In genomic region chr3:192905980-192906678, GRCh38 we compare ENCODE assay signal across 24 cellular contexts. TPM values are rescaled to one million over a fixed set of nuclear protein-coding genes. Genes with fewer than 3 reads are reported as not detected.
DNase-seq lines count a peak whose midpoint lies in the region; ATAC-seq and TF ChIP-seq lines count a peak whose summit lies in the region.
"Had no signal": no experiment of that assay in that cellular context is flagged by ENCODE, and none has a peak within 500 bp of the region (broad histone marks: within the 10 kb centered on the region; RNA-seq: fewer than 3 reads in every experiment).

No MANE protein-coding gene starts in this region.

- H3K4me1 Mint-ChIP-seq in activated CD4-positive, alpha-beta T cell treated with anti-CD3 and anti-CD28 coated beads, Interleukin-2, amount 10 ng/mL, durations not matched to agents 24 days and 14 days, result peaks cover 35% of the 10 kb centered on the region
- H3K4me1 Mint-ChIP-seq in WTC11, result peaks cover 50% of the 10 kb centered on the region
- H3K4me1 Mint-ChIP-seq: central memory CD8-positive, alpha-beta T cell had no signal

- peak overlapping the region; percentile 27 for H3K4ac ChIP-seq in mesendoderm (ENCODE audit: low read depth, low read length)

- H3K9me3 ChIP-seq in HEK293 (ENCODE audit: control insufficient read depth, insufficient read depth, low read depth, low read length) (no peaks in the 10 kb centered on the region), tibial nerve (no peaks in the 10 kb centered on the region)
- H3K9me3 ChIP-seq: ascending aorta, SJSA1 had no signal

- no peak overlapping the region for H3K23ac ChIP-seq in mesendoderm (ENCODE audit: low read length)

- H3K4me1 ChIP-seq in HEK293 (ENCODE audit: control insufficient read depth, insufficient read depth, low read length) (peaks cover 6% of the 10 kb centered on the region), mesendoderm (ENCODE audit: control insufficient read depth, low read depth, low read length) (no peaks in the 10 kb centered on the region), tibial nerve (no peaks in the 10 kb centered on the region)

- no CpG with 5 or more reads among the region's 3 CpGs for WGBS in mesendoderm (ENCODE audit: extremely low coverage, insufficient coverage, low lambda C conversion rate)
- 75 to 77% methylated on average over 3 of the region's 3 CpGs for WGBS in tibial nerve, 2 donors

- H2AK5ac ChIP-seq in mesendoderm (ENCODE audit: low read length), result no peak overlapping the region

- H3K4me2 ChIP-seq in mesendoderm (ENCODE audit: low read length), result no peak overlapping the region

- TF ChIP-seq CTCF in HEK293 (tag by site-specific recombination; IDR thresholded peaks at IDR 0.05), result no peak
- no peak for TF ChIP-seq CTCF in WTC11 (IDR thresholded peaks at IDR 0.05)
- no peak for TF ChIP-seq CTCF in tibial nerve (IDR thresholded peaks at IDR 0.05)

- ATAC-seq in WTC11, result peak; percentile 63
- ATAC-seq: HepG2, left colon had no signal

- H3K9me3 Mint-ChIP-seq in activated CD4-positive, alpha-beta T cell treated with anti-CD3 and anti-CD28 coated beads, Interleukin-2, amount 10 ng/mL, durations not matched to agents 24 days and 14 days, result peaks cover 3% of the 10 kb centered on the region
- peaks cover 12% of the 10 kb centered on the region for H3K9me3 Mint-ChIP-seq in WTC11
- H3K9me3 Mint-ChIP-seq: central memory CD8-positive, alpha-beta T cell had no signal

- peak overlapping the region; percentile 39 for H3K4me3 Mint-ChIP-seq in activated CD4-positive, alpha-beta T cell treated with anti-CD3 and anti-CD28 coated beads, Interleukin-2, amount 10 ng/mL, durations not matched to agents 24 days and 14 days
- H3K4me3 Mint-ChIP-seq in WTC11, result no peak overlapping the region
- H3K4me3 Mint-ChIP-seq: central memory CD8-positive, alpha-beta T cell had no signal

- no peak overlapping the region for H2BK120ac ChIP-seq in mesendoderm (ENCODE audit: low read depth, low read length)

- H2BK15ac ChIP-seq in mesendoderm (replicated peaks; ENCODE audit: low read depth), result no peak overlapping the region

- no peak for TF ChIP-seq EP300 in tibial nerve (IDR thresholded peaks at IDR 0.05)

- H3K18ac ChIP-seq in mesendoderm (ENCODE audit: low read length), result no peak overlapping the region

- H4K8ac ChIP-seq in mesendoderm (ENCODE audit: low read depth, low read length), result no peak overlapping the region

- CTCF ChIA-PET in HEK293 (lab: Yijun Ruan, JAX), result interaction anchor here (0.6 to 2.0 kb wide), 3 partner anchors 18 to 223 kb away, joined by 3 to 5 read pairs (median 3); no protein-coding TSS in a partner anchor
- CTCF ChIA-PET in WTC11 (lab: Charles Lee), result interaction anchor here (1.2 to 1.5 kb wide), 2 partner anchors 9 to 667 kb away, joined by 3 to 4 read pairs; no protein-coding TSS in a partner anchor

- peaks cover 57% of the 10 kb centered on the region for H3K79me2 ChIP-seq in mesendoderm (ENCODE audit: control insufficient read depth, insufficient read depth, low read length)

- peak overlapping the region; percentile 79 for H3K27ac Mint-ChIP-seq in activated CD4-positive, alpha-beta T cell treated with anti-CD3 and anti-CD28 coated beads, Interleukin-2, amount 10 ng/mL, durations not matched to agents 24 days and 14 days
- peak overlapping the region; percentile 25 for H3K27ac Mint-ChIP-seq in WTC11

- no peak overlapping the region for H4K5ac ChIP-seq in mesendoderm (ENCODE audit: low read length)

- H2BK5ac ChIP-seq in mesendoderm (ENCODE audit: low read length), result no peak overlapping the region

- no peak overlapping the region for H3K56ac ChIP-seq in mesendoderm (ENCODE audit: low read length)

- POLR2A ChIA-PET in HEK293 (lab: Yijun Ruan, JAX) (interaction anchor here (0.8 to 1.3 kb wide), 2 partner anchors 11 kb away, joined by 3 to 5 read pairs; partner anchors contain the start of gene MB21D2), WTC11 (lab: Charles Lee) (no interaction called here)

- H3K36me3 ChIP-seq in HEK293 (ENCODE audit: control insufficient read depth in 2 of 2, insufficient read depth in 1 of 2, low read length in 2 of 2) (no peaks in the 10 kb centered on the region), mesendoderm (ENCODE audit: control insufficient read depth, insufficient read depth, low read length) (no peaks in the 10 kb centered on the region), tibial nerve (peaks cover 0 to 5% (median 0%) of the 10 kb centered on the region in 3 donors)
- H3K36me3 ChIP-seq: ascending aorta had no signal

- peaks cover 4% of the 10 kb centered on the region for H3K27me3 Mint-ChIP-seq in activated CD4-positive, alpha-beta T cell treated with anti-CD3 and anti-CD28 coated beads, Interleukin-2, amount 10 ng/mL, durations not matched to agents 24 days and 14 days
- H3K27me3 Mint-ChIP-seq in WTC11 (ENCODE audit: low read depth), result no peaks in the 10 kb centered on the region
- H3K27me3 Mint-ChIP-seq: central memory CD8-positive, alpha-beta T cell had no signal

- H3K79me1 ChIP-seq in mesendoderm (ENCODE audit: low read length), result peaks cover 23% of the 10 kb centered on the region

- peaks cover 41% of the 10 kb centered on the region for H3K36me3 Mint-ChIP-seq in activated CD4-positive, alpha-beta T cell treated with anti-CD3 and anti-CD28 coated beads, Interleukin-2, amount 10 ng/mL, durations not matched to agents 24 days and 14 days (ENCODE audit: low read depth)
- H3K36me3 Mint-ChIP-seq in WTC11, result peaks cover 31% of the 10 kb centered on the region

- H3K27ac ChIP-seq in HEK293 (ENCODE audit: extremely low read depth, low read depth, low read length) (no peak overlapping the region; the same call in 1 of the 2 replicates), mesendoderm (ENCODE audit: low read depth, low read length) (no peak overlapping the region), tibial nerve (no peak overlapping the region)
- H3K27ac ChIP-seq: ascending aorta, dorsolateral prefrontal cortex, SJSA1 had no signal

- H3K4me3 ChIP-seq in HEK293 (ENCODE audit: low read depth, low read length), result no peak overlapping the region
- no peak overlapping the region for H3K4me3 ChIP-seq in mesendoderm (ENCODE audit: low read length)
- no peak overlapping the region for H3K4me3 ChIP-seq in tibial nerve
- H3K4me3 ChIP-seq: ascending aorta, dorsolateral prefrontal cortex, SJSA1 had no signal

- H3K27me3 ChIP-seq in mesendoderm (ENCODE audit: insufficient read depth, low read length, poor library complexity) (no peaks in the 10 kb centered on the region), tibial nerve (no peaks in the 10 kb centered on the region)
- H3K27me3 ChIP-seq: ascending aorta, dorsolateral prefrontal cortex, SJSA1 had no signal

- H3K9ac ChIP-seq in mesendoderm (ENCODE audit: low read length), result no peak overlapping the region

- intact Hi-C loops in activated CD4-positive, alpha-beta T cell treated with anti-CD3 and anti-CD28 coated beads, Interleukin-2, amount 10 ng/mL, durations not matched to agents 24 days and 14 days (cut with micrococcal nuclease), result no loop called here

- no peak for TF ChIP-seq POLR2A in tibial nerve (IDR thresholded peaks at IDR 0.05)

- DNase-seq in activated CD4-positive, alpha-beta T cell treated with anti-CD3 and anti-CD28 coated beads, Interleukin-2, amount 10 ng/mL, durations not matched to agents 24 days and 14 days, result no peak
- DNase-seq in activated CD4-positive, alpha-beta T cell treated with anti-CD3 and anti-CD28 coated beads, Interleukin-2, amount 50 U/mL, for 1 hour, result no peak
- DNase-seq in WTC11 (ENCODE audit: low spot score) (no peak), mesendoderm (no peak), NCI-H2081 treated with DMSO at 0.1 percent for 48 hours (lab: John Stamatoyannopoulos, UW) (no peak), tibial nerve (ENCODE audit: low spot score in 2 of 2) (no peak)
- DNase-seq in activated CD8-positive, alpha-beta memory T cell treated with anti-CD3 and anti-CD28 coated beads, Interleukin-2, amount 50 U/mL, for 4 hours, result no peak
- DNase-seq: activated CD4-positive, CD25-positive, alpha-beta regulatory T cell treated with anti-CD3 and anti-CD28 coated beads, Interleukin-2, amount 50 U/mL, for 72 hours; activated naive CD4-positive, alpha-beta T cell treated with Interleukin-2 at 50 U/mL for 16 hours; Calu3; dorsolateral prefrontal cortex; EL; GOT3; left colon; midbrain; NCI-H1092 treated with DMSO at 0.1 percent for 48 hours; NK-92 treated with Interleukin-12 subunit alpha and Interleukin-12 subunit beta, amount 100 ng/mL, for 24 hours; substantia nigra; T1000 had no signal

TF ChIP-seq in HEK293, 187 proteins besides CTCF, POLR2A, EP300 and RAD21 (continues in another document):
- no peak for TF ChIP-seq ZNF24 (tag by site-specific recombination; IDR thresholded peaks at IDR 0.05)
- TF ChIP-seq BCL11A (tag by site-specific recombination; IDR thresholded peaks at IDR 0.05; ENCODE audit: low read depth), result no peak
- no peak for TF ChIP-seq TCF7L2 (IDR thresholded peaks at IDR 0.05; ENCODE audit: borderline replicate concordance, low read depth, low read length)
- no peak for TF ChIP-seq ZNF169 (tag by site-specific recombination; IDR thresholded peaks at IDR 0.05)
- peak; percentile 48 for TF ChIP-seq EGR2 (tag by site-specific recombination; IDR thresholded peaks at IDR 0.05; ENCODE audit: low read depth)
- TF ChIP-seq ZNF654 (tag by site-specific recombination; IDR thresholded peaks at IDR 0.05; ENCODE audit: low read depth), result no peak

TF ChIP-seq in WTC11, 78 proteins besides CTCF, POLR2A, EP300 and RAD21 (continues in another document):
- no peak for TF ChIP-seq SP1 (CRISPR knock-in tag; conservative IDR thresholded peaks at IDR 0.05)

RNA-seq across cellular contexts. Expression of gene MB21D2, which starts 11.5 kb away (rescaled TPM):
- total RNA-seq in activated CD4-positive, alpha-beta T cell treated with anti-CD3 and anti-CD28 coated beads, Interleukin-2, amount 10 ng/mL, durations not matched to agents 24 days and 14 days, result 8.6 and 9.4 TPM in 2 replicates
- 14.0 to 19.7 TPM (median 15.5 TPM) in 3 replicates for total RNA-seq in WTC11 (2021)
- polyA plus RNA-seq in mesendoderm (2013, experiment 1 of 2), result 19.5 TPM
- 19.5 TPM for polyA plus RNA-seq in mesendoderm (2013, experiment 2 of 2)
- 1 to 10 TPM; 3.6 to 7.5 (median 6.5) TPM for total RNA-seq in tibial nerve
